Comparison of ENCODE assay signal across 8 cellular contexts in the genomic region with DNA sequence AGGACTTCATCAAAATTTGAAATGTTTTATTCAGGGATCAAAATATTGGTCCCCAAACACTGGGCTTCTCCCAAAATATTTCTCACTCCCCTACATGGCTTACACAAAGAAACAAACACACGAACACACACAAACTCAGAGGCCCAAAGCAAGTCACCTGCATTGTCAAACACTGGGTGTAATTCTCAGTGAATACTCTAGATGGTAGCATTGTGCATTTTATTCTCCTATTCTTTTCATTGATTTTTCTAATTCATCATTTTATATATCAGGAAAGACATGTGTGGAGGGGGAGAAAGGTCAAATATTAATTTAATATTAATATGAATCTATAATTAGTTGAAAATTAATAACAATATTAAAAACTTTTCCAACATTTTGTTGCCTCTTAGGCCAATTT.
DNase-seq lines count a peak whose midpoint lies in the region; ATAC-seq and TF ChIP-seq lines count a peak whose summit lies in the region.

No MANE protein-coding gene starts in this region.

- peaks cover 1% of the 10 kb centered on the region for H3K27me3 Mint-ChIP-seq in activated CD4-positive, alpha-beta T cell treated with anti-CD3 and anti-CD28 coated beads, Interleukin-2, amount 10 ng/mL, durations not matched to agents 7 days and 5 days

- H3K4me3 ChIP-seq in RWPE2 (ENCODE audit: severe bottlenecking) (no peak overlapping the region), tibial nerve (no peak overlapping the region)

- TF ChIP-seq CTCF in C4-2B (conservative IDR thresholded peaks at IDR 0.05) (peak; percentile 54), RWPE2 (IDR thresholded peaks at IDR 0.05; ENCODE audit: poor library complexity, severe bottlenecking) (peak; percentile 49), tibial nerve (IDR thresholded peaks at IDR 0.05) (peak; percentile 42 to 75 (median 53))

- no peak for TF ChIP-seq POLR2A in tibial nerve (IDR thresholded peaks at IDR 0.05)

- no peaks in the 10 kb centered on the region for H3K9me3 Mint-ChIP-seq in activated CD4-positive, alpha-beta T cell treated with anti-CD3 and anti-CD28 coated beads, Interleukin-2, amount 10 ng/mL, durations not matched to agents 7 days and 5 days

- WGBS in tibial nerve, 2 donors: 21 to 35% methylated on average over 1 of the region's 1 CpG

- H3K27me3 ChIP-seq in RWPE2 (ENCODE audit: insufficient read depth, poor library complexity, severe bottlenecking) (no peaks in the 10 kb centered on the region), tibial nerve (no peaks in the 10 kb centered on the region)

- no peaks in the 10 kb centered on the region for H3K36me3 Mint-ChIP-seq in activated CD4-positive, alpha-beta T cell treated with anti-CD3 and anti-CD28 coated beads, Interleukin-2, amount 10 ng/mL, durations not matched to agents 7 days and 5 days (ENCODE audit: low read depth)

- ATAC-seq in GM18870 (IDR thresholded peaks at IDR 0.05; ENCODE audit: unreplicated experiment): peak; percentile 70
- no peak for ATAC-seq in RWPE2 (ENCODE audit: low read depth)
- no peak for ATAC-seq in GM18511 (IDR thresholded peaks at IDR 0.05; ENCODE audit: unreplicated experiment)
- no peak for ATAC-seq in HG02798 (IDR thresholded peaks at IDR 0.05; ENCODE audit: poor library complexity, unreplicated experiment)

- H3K4me1 ChIP-seq in RWPE2 (ENCODE audit: insufficient read depth, poor library complexity, severe bottlenecking) (no peaks in the 10 kb centered on the region), tibial nerve (no peaks in the 10 kb centered on the region)

- no peak overlapping the region for H3K4me3 Mint-ChIP-seq in activated CD4-positive, alpha-beta T cell treated with anti-CD3 and anti-CD28 coated beads, Interleukin-2, amount 10 ng/mL, durations not matched to agents 7 days and 5 days

- no peaks in the 10 kb centered on the region for H3K4me1 Mint-ChIP-seq in activated CD4-positive, alpha-beta T cell treated with anti-CD3 and anti-CD28 coated beads, Interleukin-2, amount 10 ng/mL, durations not matched to agents 7 days and 5 days

- H3K9me3 ChIP-seq in RWPE2 (ENCODE audit: severe bottlenecking) (no peaks in the 10 kb centered on the region), tibial nerve (no peaks in the 10 kb centered on the region)

- TF ChIP-seq EP300 in tibial nerve (IDR thresholded peaks at IDR 0.05): no peak

- POLR2A ChIA-PET in activated CD4-positive, alpha-beta T cell treated with anti-CD3 and anti-CD28 coated beads, Interleukin-2, amount 10 ng/mL, durations not matched to agents 7 days and 5 days (lab: Charles Lee): no interaction called here

- no peaks in the 10 kb centered on the region for H3K36me3 ChIP-seq in RWPE2 (ENCODE audit: low read depth)
- H3K36me3 ChIP-seq in tibial nerve: no peaks in the 10 kb centered on the region

- H3K27ac Mint-ChIP-seq in activated CD4-positive, alpha-beta T cell treated with anti-CD3 and anti-CD28 coated beads, Interleukin-2, amount 10 ng/mL, durations not matched to agents 7 days and 5 days: no peak overlapping the region

- no peak for DNase-seq in RWPE2 (ENCODE audit: low spot score)
- DNase-seq in germinal center (ENCODE audit: low spot score): peak; percentile 3
- no peak for DNase-seq in tibial nerve (ENCODE audit: low spot score in 2 of 2)
- DNase-seq in activated CD4-positive, alpha-beta T cell treated with anti-CD3 and anti-CD28 coated beads, Interleukin-2, amount 10 ng/mL, durations not matched to agents 7 days and 5 days: no peak

- CTCF ChIA-PET in activated CD4-positive, alpha-beta T cell treated with anti-CD3 and anti-CD28 coated beads, Interleukin-2, amount 10 ng/mL, durations not matched to agents 7 days and 5 days (lab: Charles Lee): interaction anchor here (1.9 kb wide), 1 partner anchor 9 kb away, joined by 5 read pairs; no protein-coding TSS in a partner anchor

- H3K27ac ChIP-seq in C4-2B: no peak overlapping the region
- H3K27ac ChIP-seq in RWPE2 (ENCODE audit: poor library complexity, severe bottlenecking): no peak overlapping the region
- no peak overlapping the region for H3K27ac ChIP-seq in tibial nerve
